7 cellular contexts compared by ENCODE assay signal in genomic region chr5:161676109-161676508, GRCh38. TPM values are rescaled to one million over a fixed set of nuclear protein-coding genes. Genes with fewer than 3 reads are reported as not detected.
A peak's percentile ranks its signal among the peaks of the same experiment; 100 is the strongest.
DNase-seq lines count a peak whose midpoint lies in the region; ATAC-seq and TF ChIP-seq lines count a peak whose summit lies in the region.

No MANE protein-coding gene starts in this region.

- TF ChIP-seq POLR2A in Peyer's patch (IDR thresholded peaks at IDR 0.05) = no peak

- no peaks in the 10 kb centered on the region for H3K36me3 ChIP-seq in Peyer's patch

- H3K27ac ChIP-seq in Peyer's patch = no peak overlapping the region
- no peak overlapping the region for H3K27ac ChIP-seq in coronary artery

- no peaks in the 10 kb centered on the region for H3K27me3 ChIP-seq in Peyer's patch

- peak; percentile 84 for ATAC-seq in GM19043 (IDR thresholded peaks at IDR 0.05; ENCODE audit: low read depth, unreplicated experiment)
- ATAC-seq in HG02981 (IDR thresholded peaks at IDR 0.05; ENCODE audit: unreplicated experiment) = peak; percentile 91

- peak in 4 of 6 experiments; percentile 15 to 54 (median 46) for TF ChIP-seq CTCF in Peyer's patch (IDR thresholded peaks at IDR 0.05)
- peak; percentile 59 for TF ChIP-seq CTCF in mesothelial cell of epicardium (IDR thresholded peaks at IDR 0.05; ENCODE audit: unreplicated experiment)
- TF ChIP-seq CTCF in coronary artery (IDR thresholded peaks at IDR 0.05) = no peak

- no peaks in the 10 kb centered on the region for H3K9me3 Mint-ChIP-seq in mesothelial cell of epicardium

- no peak overlapping the region for H3K27ac Mint-ChIP-seq in mesothelial cell of epicardium

- H3K27me3 Mint-ChIP-seq in mesothelial cell of epicardium (ENCODE audit: low read depth) = peaks cover 7% of the 10 kb centered on the region

- no peaks in the 10 kb centered on the region for H3K4me1 ChIP-seq in Peyer's patch

- H3K9me3 ChIP-seq in Peyer's patch = no peaks in the 10 kb centered on the region

- H3K4me1 Mint-ChIP-seq in mesothelial cell of epicardium = no peaks in the 10 kb centered on the region

- DNase-seq in Peyer's patch (no peak), mesothelial cell of epicardium (ENCODE audit: low spot score in 2 of 2, unreplicated experiment in 2 of 2) (no peak), ureter (ENCODE audit: low spot score) (no peak), HK-2 (ENCODE audit: unreplicated experiment) (no peak), coronary artery (ENCODE audit: low spot score) (no peak)

- H3K36me3 Mint-ChIP-seq in mesothelial cell of epicardium = no peaks in the 10 kb centered on the region

- no peak overlapping the region for H3K4me3 ChIP-seq in Peyer's patch
- no peak overlapping the region for H3K4me3 ChIP-seq in coronary artery

- H3K4me3 Mint-ChIP-seq in mesothelial cell of epicardium = no peak overlapping the region

RNA-seq across cellular contexts. Expression of gene GABRA6, which starts 9.4 kb away (rescaled TPM):
- total RNA-seq in Peyer's patch = not detected
- not detected in 3 replicates for total RNA-seq in mesothelial cell of epicardium
- total RNA-seq in ureter = not detected
